In the genomic region with DNA sequence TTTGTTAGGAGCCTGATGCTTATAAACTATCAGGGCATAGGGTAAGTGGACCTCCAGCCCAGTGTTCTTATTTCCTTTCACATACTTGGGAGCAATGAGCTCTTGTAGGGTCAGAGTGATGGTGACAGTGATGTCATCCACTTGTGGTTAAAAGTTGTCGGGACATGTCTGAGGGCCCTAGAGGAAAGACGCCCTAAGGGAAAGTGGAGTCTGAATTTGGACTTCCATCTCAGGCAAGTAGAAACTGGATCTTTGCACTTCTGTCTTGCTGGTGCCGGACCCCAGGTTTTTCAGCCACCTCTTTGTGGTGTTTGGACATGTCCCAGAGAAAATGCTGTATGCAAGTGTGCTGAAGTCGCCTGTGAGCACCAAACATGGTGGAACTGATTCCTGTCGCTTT, we compare ENCODE assay signal across 20 cellular contexts.
"Had no signal": no experiment of that assay in that cellular context is flagged by ENCODE, and none has a peak within 500 bp of the region (broad histone marks: within the 10 kb centered on the region; RNA-seq: fewer than 3 reads in every experiment).

No MANE protein-coding gene starts in this region.

- H3K4me3 Mint-ChIP-seq: dendritic cell treated with granulocyte-macrophage colony-stimulating factor and Interleukin-4, amounts not matched to agents 40 ng/mL and 50 ng/mL, for 4 days; effector memory CD8-positive, alpha-beta T cell; memory B cell; nephron had no signal

- H3K27ac ChIP-seq: heart left ventricle, lower lobe of right lung, sigmoid colon, skin epidermis, tibial artery, upper lobe of right lung, vagina had no signal

- H3K9me3 Mint-ChIP-seq: memory B cell had no signal

- H3K4me1 ChIP-seq: lower lobe of right lung, sigmoid colon, tibial artery, upper lobe of right lung had no signal

- ATAC-seq: effector memory CD8-positive, alpha-beta T cell; left lobe of liver; lower lobe of right lung; upper lobe of right lung had no signal

- H3K9me3 ChIP-seq: heart left ventricle, lower lobe of right lung, sigmoid colon, tibial artery, upper lobe of right lung, vagina had no signal

- H3K27me3 Mint-ChIP-seq: dendritic cell treated with granulocyte-macrophage colony-stimulating factor and Interleukin-4, amounts not matched to agents 40 ng/mL and 50 ng/mL, for 4 days; memory B cell had no signal

- H3K36me3 ChIP-seq: heart left ventricle, lower lobe of right lung, sigmoid colon, tibial artery, upper lobe of right lung, vagina had no signal

- H3K4me1 Mint-ChIP-seq: memory B cell, nephron had no signal

- H3K36me3 Mint-ChIP-seq: memory B cell had no signal

- H3K4me3 ChIP-seq: heart left ventricle, lower lobe of right lung, sigmoid colon, skin epidermis, tibial artery, upper lobe of right lung, vagina had no signal

- H3K27ac Mint-ChIP-seq: dendritic cell treated with granulocyte-macrophage colony-stimulating factor and Interleukin-4, amounts not matched to agents 40 ng/mL and 50 ng/mL, for 4 days; effector memory CD8-positive, alpha-beta T cell; memory B cell; nephron had no signal

- DNase-seq: cerebellar nuclear complex; effector memory CD8-positive, alpha-beta T cell; erythroblast; foreskin melanocyte; heart left ventricle; hippocampal formation; lower lobe of right lung; midbrain; posterior cingulate gyrus; sigmoid colon; stimulated activated CD4-positive, alpha-beta T cell treated with anti-CD3 and anti-CD28 coated beads, Interleukin-2, amount 100 ng/mL, for 48 hours; stimulated activated naive CD4-positive, alpha-beta T cell treated with Interleukin-2 at 50 U/mL for 16 hours; tibial artery; upper lobe of right lung had no signal

- H3K27me3 ChIP-seq: heart left ventricle, sigmoid colon, tibial artery, upper lobe of right lung, vagina had no signal
